In the genomic region with DNA sequence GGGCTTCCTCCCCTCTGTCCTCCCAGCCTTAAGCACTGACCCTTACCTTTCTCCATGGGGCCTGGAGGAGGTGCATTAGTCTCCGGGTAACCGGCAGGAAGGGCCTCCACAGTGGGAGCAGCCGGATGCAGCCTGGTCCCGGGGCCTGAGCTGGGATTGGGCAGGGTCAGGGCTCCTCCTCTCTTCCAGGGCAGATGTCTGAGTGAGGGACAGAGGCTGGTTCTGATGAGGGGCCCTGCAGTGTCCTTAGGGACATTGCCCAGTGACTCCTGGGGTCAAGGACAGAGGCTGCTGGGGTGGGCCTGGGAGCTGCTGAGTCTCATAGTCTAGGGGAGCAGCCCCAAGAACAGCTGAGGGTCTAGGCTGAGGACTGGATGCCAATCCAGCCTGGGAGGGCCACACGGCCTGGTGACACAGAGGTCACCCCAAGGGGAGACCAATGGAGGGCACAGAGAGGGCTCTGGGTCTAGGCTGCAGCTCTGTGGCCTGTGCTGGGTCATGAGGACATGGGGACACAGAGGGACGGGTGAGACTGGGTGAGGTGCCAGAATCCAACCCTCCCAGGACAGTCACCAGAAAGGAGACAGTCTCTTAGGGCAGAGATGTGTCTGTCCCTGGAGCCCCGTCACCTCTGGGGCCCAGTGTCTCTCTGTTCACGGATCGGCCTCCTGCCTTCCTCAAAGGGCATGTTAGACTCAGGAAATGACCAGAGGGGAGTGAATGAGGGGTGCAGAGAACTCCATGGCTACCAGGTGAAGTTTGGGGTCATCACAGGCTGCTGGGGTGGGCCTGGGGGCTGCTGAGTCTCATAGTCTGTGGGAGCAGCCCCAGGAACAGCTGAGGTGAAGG, we compare ENCODE assay signal across 1 cellular context.
TF ChIP-seq lines count a peak whose summit lies in the region.

No MANE protein-coding gene starts in this region.

TF ChIP-seq in IMR-90, 13 proteins besides CTCF, POLR2A, EP300 and RAD21:
- no peak for TF ChIP-seq NFE2L2 (IDR thresholded peaks at IDR 0.05; ENCODE audit: low read depth, low read length)
- TF ChIP-seq, protein P1, sequence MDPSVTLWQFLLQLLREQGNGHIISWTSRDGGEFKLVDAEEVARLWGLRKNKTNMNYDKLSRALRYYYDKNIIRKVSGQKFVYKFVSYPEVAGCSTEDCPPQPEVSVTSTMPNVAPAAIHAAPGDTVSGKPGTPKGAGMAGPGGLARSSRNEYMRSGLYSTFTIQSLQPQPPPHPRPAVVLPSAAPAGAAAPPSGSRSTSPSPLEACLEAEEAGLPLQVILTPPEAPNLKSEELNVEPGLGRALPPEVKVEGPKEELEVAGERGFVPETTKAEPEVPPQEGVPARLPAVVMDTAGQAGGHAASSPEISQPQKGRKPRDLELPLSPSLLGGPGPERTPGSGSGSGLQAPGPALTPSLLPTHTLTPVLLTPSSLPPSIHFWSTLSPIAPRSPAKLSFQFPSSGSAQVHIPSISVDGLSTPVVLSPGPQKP (IDR thresholded peaks at IDR 0.05; ENCODE audit: borderline replicate concordance, low read depth, low read length), result no peak
TF ChIP-seq in IMR-90: peak in this region for 0.
